In the genomic region with DNA sequence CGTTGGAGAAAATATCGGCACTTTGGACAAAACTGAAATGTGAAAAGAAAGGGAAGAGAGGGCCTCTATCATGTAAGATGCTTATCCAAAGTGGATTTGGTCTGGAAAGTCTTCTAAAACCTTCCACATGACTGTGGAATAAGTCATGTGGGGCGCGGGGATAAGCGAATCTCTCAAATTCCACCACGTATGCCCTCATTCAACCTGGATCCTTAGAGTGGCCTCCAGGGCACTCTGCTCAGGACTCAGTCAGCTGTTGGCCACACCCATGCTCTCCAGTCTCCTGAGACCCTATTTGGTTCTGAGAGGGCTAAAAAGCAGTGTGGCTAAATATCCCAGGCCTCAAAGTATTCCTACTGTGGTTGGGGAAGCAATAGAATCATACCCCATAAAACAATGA, we compare ENCODE assay signal across 29 cellular contexts. TPM values are rescaled to one million over a fixed set of nuclear protein-coding genes. Genes with fewer than 3 reads are reported as not detected.
DNase-seq lines count a peak whose midpoint lies in the region; ATAC-seq and TF ChIP-seq lines count a peak whose summit lies in the region.
"Had no signal": no experiment of that assay in that cellular context is flagged by ENCODE, and none has a peak within 500 bp of the region (broad histone marks: within the 10 kb centered on the region; RNA-seq: fewer than 3 reads in every experiment).

No MANE protein-coding gene starts in this region.

- H3K27me3 ChIP-seq in esophagus muscularis mucosa (no peaks in the 10 kb centered on the region), stomach smooth muscle (ENCODE audit: control insufficient read depth in 1 of 2, insufficient read depth in 2 of 2, low read length in 2 of 2) (no peaks in the 10 kb centered on the region)
- H3K27me3 ChIP-seq: tibial artery had no signal

- TF ChIP-seq CTCF in HFFc6 (IDR thresholded peaks at IDR 0.05) (no peak), esophagus muscularis mucosa (IDR thresholded peaks at IDR 0.05) (no peak), nephron (IDR thresholded peaks at IDR 0.05; ENCODE audit: unreplicated experiment in 3 of 3) (no peak)

- TF ChIP-seq EP300 in esophagus muscularis mucosa (IDR thresholded peaks at IDR 0.05) = no peak

- H3K36me3 Mint-ChIP-seq in HFFc6 (ENCODE audit: low read depth) (no peaks in the 10 kb centered on the region; the same call in 1 of the 2 replicates), nephron (ENCODE audit: low read depth) (no peaks in the 10 kb centered on the region)
- H3K36me3 Mint-ChIP-seq in activated naive CD8-positive, alpha-beta T cell treated with anti-CD3 and anti-CD28 coated beads, Interleukin-2, amount 50 U/mL, for 24 hours (ENCODE audit: low read depth) = no peaks in the 10 kb centered on the region
- H3K36me3 Mint-ChIP-seq: activated naive CD8-positive, alpha-beta T cell; CD4-positive, CD25-positive, alpha-beta regulatory T cell; natural killer cell; T-cell had no signal

- peaks cover 8% of the 10 kb centered on the region for H3K27me3 Mint-ChIP-seq in HFFc6 (ENCODE audit: insufficient read depth)
- H3K27me3 Mint-ChIP-seq in nephron (ENCODE audit: low read depth) = peaks cover 15% of the 10 kb centered on the region
- H3K27me3 Mint-ChIP-seq in activated naive CD8-positive, alpha-beta T cell treated with anti-CD3 and anti-CD28 coated beads, Interleukin-2, amount 50 U/mL, for 24 hours = peaks cover 56% of the 10 kb centered on the region

- intact Hi-C loops in esophagus muscularis mucosa (cut with DNase I) = loop anchor here (5.0 to 10.0 kb wide), 2 partner anchors 175 to 198 kb away; no protein-coding TSS in a partner anchor

- DNase-seq in HFFc6 (no peak), esophagus muscularis mucosa (ENCODE audit: extremely low spot score) (no peak), NCI-H446 treated with DMSO at 0.1 percent for 48 hours (lab: John Stamatoyannopoulos, UW) (no peak)
- DNase-seq in activated naive CD8-positive, alpha-beta T cell treated with anti-CD3 and anti-CD28 coated beads, Interleukin-2, amount 50 U/mL, for 24 hours = no peak
- no peak for DNase-seq in activated CD4-positive, CD25-positive, alpha-beta regulatory T cell (lab: John Stamatoyannopoulos, UW)
- DNase-seq: activated CD4-positive, alpha-beta T cell treated with anti-CD3 and anti-CD28 coated beads, Interleukin-2, amount 10 ng/mL, durations not matched to agents 24 days and 14 days; activated CD8-positive, alpha-beta memory T cell treated with anti-CD3 and anti-CD28 coated beads for 24 hours; activated effector memory CD4-positive, alpha-beta T cell treated with anti-CD3 and anti-CD28 coated beads, Interleukin-2, amount 50 U/mL, for 16 hours; aorta; Calu3; CD4-positive, CD25-positive, alpha-beta regulatory T cell; DMS79; GDM1; midbrain; natural killer cell; NCI-H1092; NCI-H1694; stimulated activated CD4-positive, alpha-beta T cell treated with anti-CD3 and anti-CD28 coated beads, Interleukin-2, amount 100 ng/mL, for 24 hours; stimulated activated CD8-positive, alpha-beta memory T cell treated with anti-CD3 and anti-CD28 coated beads, Interleukin-4, amount 100 ng/mL, for 48 hours; T-cell; WERI-Rb-1 had no signal

- H3K4me3 ChIP-seq in esophagus muscularis mucosa (no peak overlapping the region), stomach smooth muscle (ENCODE audit: low read length in 2 of 2) (no peak overlapping the region)
- H3K4me3 ChIP-seq: A549, tibial artery had no signal

- H3K9me3 ChIP-seq in esophagus muscularis mucosa = no peaks in the 10 kb centered on the region
- H3K9me3 ChIP-seq in stomach smooth muscle (ENCODE audit: control insufficient read depth in 2 of 2, low read length in 2 of 2) = no peaks in the 10 kb centered on the region
- H3K9me3 ChIP-seq: A549, tibial artery had no signal

- H3K27ac ChIP-seq in esophagus muscularis mucosa (replicated peaks in 1 of 4) (peak overlapping the region; percentile 86 to 95 (median 92)), stomach smooth muscle (ENCODE audit: low read length) (peak overlapping the region; percentile 96)
- H3K27ac ChIP-seq: A549, WERI-Rb-1 had no signal

- WGBS in esophagus muscularis mucosa = 93% methylated on average over 6 of the region's 6 CpGs

- H3K9me3 Mint-ChIP-seq in HFFc6 = no peaks in the 10 kb centered on the region
- no peaks in the 10 kb centered on the region for H3K9me3 Mint-ChIP-seq in nephron
- no peaks in the 10 kb centered on the region for H3K9me3 Mint-ChIP-seq in activated naive CD8-positive, alpha-beta T cell treated with anti-CD3 and anti-CD28 coated beads, Interleukin-2, amount 50 U/mL, for 24 hours
- H3K9me3 Mint-ChIP-seq: activated CD4-positive, alpha-beta T cell treated with anti-CD3 and anti-CD28 coated beads, Interleukin-2, amount 10 ng/mL, durations not matched to agents 24 days and 14 days; natural killer cell; stimulated activated naive CD8-positive, alpha-beta T cell treated with anti-CD3 and anti-CD28 coated beads, Interleukin-15, Interleukin-2, amounts not matched to agents 100 ng/mL and 50 ng/mL, for 24 hours; T-cell had no signal

- H3K4me1 ChIP-seq in esophagus muscularis mucosa (peaks cover 22 to 48% (median 39%) of the 10 kb centered on the region in 4 donors), stomach smooth muscle (ENCODE audit: control insufficient read depth, insufficient read depth, low read length) (peaks cover 34% of the 10 kb centered on the region)
- H3K4me1 ChIP-seq: A549 had no signal

- H3K27ac Mint-ChIP-seq in HFFc6 = 0 out of 2 replicates have a peak overlapping the region, but pooled peaks have one; percentile 73
- H3K27ac Mint-ChIP-seq in nephron = peak overlapping the region; percentile 12 to 92 (median 89)
- H3K27ac Mint-ChIP-seq in activated naive CD8-positive, alpha-beta T cell treated with anti-CD3 and anti-CD28 coated beads, Interleukin-2, amount 50 U/mL, for 24 hours = no peak overlapping the region
- H3K27ac Mint-ChIP-seq: activated CD4-positive, alpha-beta T cell treated with anti-CD3 and anti-CD28 coated beads, Interleukin-2, amount 10 ng/mL, durations not matched to agents 24 days and 14 days; activated naive CD8-positive, alpha-beta T cell; CD4-positive, CD25-positive, alpha-beta regulatory T cell; natural killer cell; stimulated activated naive CD8-positive, alpha-beta T cell treated with anti-CD3 and anti-CD28 coated beads, Interleukin-15, Interleukin-2, amounts not matched to agents 100 ng/mL and 50 ng/mL, for 24 hours; T-cell had no signal

- H3K4me1 Mint-ChIP-seq in HFFc6 (ENCODE audit: low read depth) (peaks cover 80% of the 10 kb centered on the region), nephron (peaks cover 71% of the 10 kb centered on the region)
- H3K4me1 Mint-ChIP-seq in activated naive CD8-positive, alpha-beta T cell treated with anti-CD3 and anti-CD28 coated beads, Interleukin-2, amount 50 U/mL, for 24 hours = peaks cover 6% of the 10 kb centered on the region

- H3K4me3 Mint-ChIP-seq in HFFc6 = no peak overlapping the region
- H3K4me3 Mint-ChIP-seq in nephron = peak overlapping the region in 1 of 3 experiments; percentile 89
- H3K4me3 Mint-ChIP-seq in activated naive CD8-positive, alpha-beta T cell treated with anti-CD3 and anti-CD28 coated beads, Interleukin-2, amount 50 U/mL, for 24 hours = no peak overlapping the region
- H3K4me3 Mint-ChIP-seq: activated CD4-positive, alpha-beta T cell treated with anti-CD3 and anti-CD28 coated beads, Interleukin-2, amount 10 ng/mL, durations not matched to agents 24 days and 14 days; activated naive CD8-positive, alpha-beta T cell; CD4-positive, CD25-positive, alpha-beta regulatory T cell; natural killer cell; stimulated activated naive CD8-positive, alpha-beta T cell treated with anti-CD3 and anti-CD28 coated beads, Interleukin-15, Interleukin-2, amounts not matched to agents 100 ng/mL and 50 ng/mL, for 24 hours had no signal

- no peak for TF ChIP-seq POLR2A in esophagus muscularis mucosa (IDR thresholded peaks at IDR 0.05; ENCODE audit: low read depth)

- ATAC-seq in activated naive CD8-positive, alpha-beta T cell treated with anti-CD3 and anti-CD28 coated beads, Interleukin-2, amount 50 U/mL, for 24 hours = no peak
- no peak for ATAC-seq in HG02678 (IDR thresholded peaks at IDR 0.05; ENCODE audit: unreplicated experiment)
- ATAC-seq: A549, natural killer cell, T-cell had no signal

- H3K36me3 ChIP-seq in esophagus muscularis mucosa (peaks cover 0 to 20% (median 0%) of the 10 kb centered on the region in 4 donors), stomach smooth muscle (ENCODE audit: control insufficient read depth in 2 of 2, insufficient read depth in 2 of 2, low read length in 2 of 2) (no peaks in the 10 kb centered on the region)
- H3K36me3 ChIP-seq: tibial artery, WERI-Rb-1 had no signal

- H3K9ac ChIP-seq in stomach smooth muscle (ENCODE audit: low read length in 2 of 2) = no peak overlapping the region

RNA-seq across cellular contexts. Expression of a gene that starts 2.0 kb away (rescaled TPM):
- total RNA-seq in HFFc6 (2021; fragmentation: NEBNext Ultra II Directional; extraction: Animal tissue kit (Norgen Biotek cat#: 25700)) = 100 to 1,000 TPM; 303 to 525 (median 354) TPM
- total RNA-seq in esophagus muscularis mucosa = 100 to 1,000 TPM; 566 to 898 (median 683) TPM
- total RNA-seq: activated CD4-positive, alpha-beta T cell treated with anti-CD3 and anti-CD28 coated beads, Interleukin-2, amount 10 ng/mL, durations not matched to agents 24 days and 14 days; HT-29 had no signal
